In the genomic region with DNA sequence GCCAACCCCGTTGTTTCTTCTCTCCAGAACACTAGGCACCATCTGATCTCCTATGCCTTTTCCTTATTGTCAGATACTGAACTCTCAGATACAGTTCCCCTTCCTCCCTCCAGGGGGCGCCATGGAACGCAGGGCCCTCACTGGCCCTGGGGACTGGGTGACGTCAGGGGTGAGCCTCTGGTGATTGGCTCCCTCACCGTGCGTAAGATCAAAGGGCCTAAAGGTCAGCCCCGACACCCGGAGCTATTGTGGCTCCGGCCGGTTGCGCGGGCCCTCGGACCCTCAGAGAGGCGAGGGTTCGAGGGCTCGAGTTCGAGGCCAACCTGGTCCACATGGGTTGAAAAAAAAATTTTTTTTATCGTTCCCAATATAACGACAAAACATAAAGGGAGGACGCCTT, we compare ENCODE assay signal across 16 cellular contexts. TPM values are rescaled to one million over a fixed set of nuclear protein-coding genes. Genes with fewer than 3 reads are reported as not detected.
"Had no signal": no experiment of that assay in that cellular context is flagged by ENCODE, and none has a peak within 500 bp of the region (broad histone marks: within the 10 kb centered on the region; RNA-seq: fewer than 3 reads in every experiment).

No MANE protein-coding gene starts in this region.

RNA-seq across cellular contexts. Expression of gene SULT2A1, which starts 42.5 kb away (rescaled TPM):
- total RNA-seq: dermis blood vessel endothelial cell, esophagus mucosa, esophagus squamous epithelium, glomerular endothelial cell, heart right ventricle, kidney epithelial cell, left cardiac atrium, left lung, left ventricle myocardium superior, lower leg skin, lower lobe of right lung, lung microvascular endothelial cell, mesenteric fat pad, mesothelial cell of epicardium, myocyte had no signal
- polyA plus RNA-seq: heart right ventricle, keratinocyte had no signal
